ENCODE assay signal across 1 cellular context in genomic region chr11:117178210-117179034, GRCh38.
TF ChIP-seq lines count a peak whose summit lies in the region.

TSS of gene SIDT2 (plus strand) at chr11:117178743. CDS start at chr11:117179264, 521 bp downstream.

TF ChIP-seq in K562, 482 proteins besides CTCF, POLR2A, EP300 and RAD21 (continued from another document and continues in another):
- TF ChIP-seq ZNF717 (CRISPR knock-in tag; IDR thresholded peaks at IDR 0.05) (no peak), KAT7 (CRISPR knock-in tag; IDR thresholded peaks at IDR 0.05; ENCODE audit: borderline replicate concordance) (0 out of 2 replicates have a peak, but pooled peaks have one; percentile 57), IFI16 (CRISPR knock-in tag; IDR thresholded peaks at IDR 0.05) (no peak), CTBP1 (IDR thresholded peaks at IDR 0.05; ENCODE audit: borderline replicate concordance) (peak; percentile 54; the same call in 1 of the 2 replicates), ZBED1 (IDR thresholded peaks at IDR 0.05) (no peak), TEAD1 (CRISPR knock-in tag; IDR thresholded peaks at IDR 0.05) (no peak), ZNF318 (IDR thresholded peaks at IDR 0.05; ENCODE audit: borderline replicate concordance in 1 of 2, low read depth in 1 of 2) (no peak), MAFK (IDR thresholded peaks at IDR 0.05; ENCODE audit: low read length) (no peak), FOXK1 (CRISPR knock-in tag; IDR thresholded peaks at IDR 0.05; ENCODE audit: borderline replicate concordance) (0 out of 2 replicates have a peak, but pooled peaks have one; percentile 23), CHCHD3 (CRISPR knock-in tag; IDR thresholded peaks at IDR 0.05) (no peak), KLF10 (CRISPR knock-in tag; IDR thresholded peaks at IDR 0.05) (no peak), ZFP36 (IDR thresholded peaks at IDR 0.05; ENCODE audit: low read depth, low read length, partially characterized antibody) (no peak), CREB1 (IDR thresholded peaks at IDR 0.05) (peak; percentile 88), CREB1 (CRISPR knock-in tag; IDR thresholded peaks at IDR 0.05) (peak; percentile 80), RBM17 (IDR thresholded peaks at IDR 0.05; ENCODE audit: borderline replicate concordance, low read depth, low read length) (no peak), XRCC5 (IDR thresholded peaks at IDR 0.05; ENCODE audit: low read depth, low read length) (0 out of 2 replicates have a peak, but pooled peaks have one; percentile 34), MLX (CRISPR knock-in tag; conservative IDR thresholded peaks at IDR 0.05) (no peak), CBX1 (IDR thresholded peaks at IDR 0.05; ENCODE audit: low read depth) (no peak), FOXP1 (CRISPR knock-in tag; IDR thresholded peaks at IDR 0.05) (no peak), ZNF277 (CRISPR knock-in tag; IDR thresholded peaks at IDR 0.05; ENCODE audit: borderline replicate concordance) (no peak), RFX7 (CRISPR knock-in tag; IDR thresholded peaks at IDR 0.05) (no peak), ZNF133 (CRISPR knock-in tag; IDR thresholded peaks at IDR 0.05) (no peak), ZNF695 (CRISPR knock-in tag; IDR thresholded peaks at IDR 0.05) (no peak), CLOCK (CRISPR knock-in tag; IDR thresholded peaks at IDR 0.05; ENCODE audit: borderline replicate concordance) (no peak), ZNF79 (CRISPR knock-in tag; IDR thresholded peaks at IDR 0.05; ENCODE audit: low read depth) (no peak), NCOA4 (IDR thresholded peaks at IDR 0.05; ENCODE audit: partially characterized antibody) (no peak), CHD2 (IDR thresholded peaks at IDR 0.05; ENCODE audit: low read depth, low read length) (no peak), CREM (IDR thresholded peaks at IDR 0.05; ENCODE audit: low read depth) (peak; percentile 94), ZNF512 (tag; IDR thresholded peaks at IDR 0.05) (no peak), NR3C1 (CRISPR knock-in tag; IDR thresholded peaks at IDR 0.05) (no peak), CBX5 (IDR thresholded peaks at IDR 0.05; ENCODE audit: borderline replicate concordance, low read depth) (no peak), POLR3A (IDR thresholded peaks at IDR 0.05; ENCODE audit: borderline replicate concordance, extremely low read depth, insufficient read depth, insufficient read length) (no peak), TAL1 (IDR thresholded peaks at IDR 0.05) (peak; percentile 20; the same call in 1 of the 2 replicates), RAD51 (IDR thresholded peaks at IDR 0.05; ENCODE audit: borderline replicate concordance, low read depth) (no peak), MAZ (CRISPR knock-in tag; conservative IDR thresholded peaks at IDR 0.05 in 1 of 2, IDR thresholded peaks at IDR 0.05 in 1 of 2) (peak; percentile 35 to 63; a peak in 1 of 4 replicates), ZNF584 (CRISPR knock-in tag; IDR thresholded peaks at IDR 0.05; ENCODE audit: low read depth) (no peak), CCNT2 (IDR thresholded peaks at IDR 0.05; ENCODE audit: borderline replicate concordance, extremely low read depth, insufficient read length, low read depth, low read length) (peak; percentile 76), SREBF2 (CRISPR knock-in tag; IDR thresholded peaks at IDR 0.05) (no peak), RUNX1 (IDR thresholded peaks at IDR 0.05; ENCODE audit: low read depth) (no peak), KHSRP (IDR thresholded peaks at IDR 0.05) (no peak), TCF7 (IDR thresholded peaks at IDR 0.05; ENCODE audit: borderline replicate concordance) (no peak), PHB (CRISPR knock-in tag; IDR thresholded peaks at IDR 0.05) (no peak), ARID2 (IDR thresholded peaks at IDR 0.05) (no peak), SIX5 (IDR thresholded peaks at IDR 0.05; ENCODE audit: borderline replicate concordance in 1 of 2, insufficient read depth in 1 of 2, low read depth in 1 of 2, low read length in 2 of 2) (no peak), PHB2 (IDR thresholded peaks at IDR 0.05; ENCODE audit: low read depth) (no peak), ZNF398 (CRISPR knock-in tag; IDR thresholded peaks at IDR 0.05) (no peak), MCM7 (IDR thresholded peaks at IDR 0.05) (no peak), POLR3G (IDR thresholded peaks at IDR 0.05; ENCODE audit: extremely low read depth, insufficient read length, insufficient replicate concordance) (no peak), NCOA2 (IDR thresholded peaks at IDR 0.05; ENCODE audit: partially characterized antibody in 2 of 2) (no peak), DMBX1 (CRISPR knock-in tag; IDR thresholded peaks at IDR 0.05; ENCODE audit: borderline replicate concordance) (no peak), BCOR (IDR thresholded peaks at IDR 0.05) (no peak), BACH1 (tag; IDR thresholded peaks at IDR 0.05) (no peak), PTTG1 (tag; IDR thresholded peaks at IDR 0.05; ENCODE audit: low read depth) (no peak), ZC3H11A (IDR thresholded peaks at IDR 0.05; ENCODE audit: low read depth, low read length) (no peak), RFX1 (IDR thresholded peaks at IDR 0.05) (no peak; the same call in 1 of the 2 replicates), ZNF444 (CRISPR knock-in tag; IDR thresholded peaks at IDR 0.05) (no peak), PYGO2 (tag; IDR thresholded peaks at IDR 0.05) (no peak), TGIF2 (CRISPR knock-in tag; IDR thresholded peaks at IDR 0.05) (no peak), PTBP1 (IDR thresholded peaks at IDR 0.05; ENCODE audit: low read depth, low read length) (no peak), TAF7 (tag; IDR thresholded peaks at IDR 0.05) (no peak), ATF7 (IDR thresholded peaks at IDR 0.05) (peak; percentile 98), HES1 (IDR thresholded peaks at IDR 0.05; ENCODE audit: low read depth) (no peak), BCL6 (CRISPR knock-in tag; IDR thresholded peaks at IDR 0.05) (no peak), ZNF165 (CRISPR knock-in tag; IDR thresholded peaks at IDR 0.05; ENCODE audit: borderline replicate concordance) (no peak)
